ENCODE assay signal across 22 cellular contexts in the genomic region with DNA sequence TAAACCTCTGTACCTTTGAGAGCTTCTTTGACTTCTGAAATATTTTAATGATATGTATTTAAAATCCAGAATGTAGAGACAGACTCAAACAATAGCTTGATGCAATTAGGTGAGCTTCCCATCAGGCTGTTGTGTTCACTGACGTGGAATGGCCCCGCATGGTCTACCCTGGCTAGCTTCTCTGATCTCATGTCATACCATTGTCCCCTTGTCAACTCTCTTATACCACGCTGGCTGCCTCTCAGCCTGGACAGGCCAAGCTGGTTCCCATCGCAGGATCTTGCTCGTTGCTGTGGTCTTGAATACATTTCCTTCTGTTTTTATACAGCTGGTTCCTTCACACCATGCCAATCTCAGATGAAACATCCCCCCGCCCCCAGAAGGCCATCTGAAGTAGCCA.
"Had no signal": no experiment of that assay in that cellular context is flagged by ENCODE, and none has a peak within 500 bp of the region (broad histone marks: within the 10 kb centered on the region; RNA-seq: fewer than 3 reads in every experiment).

No MANE protein-coding gene starts in this region.

- H3K27me3 Mint-ChIP-seq: type B pancreatic cell had no signal

- H3K9me3 ChIP-seq: esophagus muscularis mucosa, gastrocnemius medialis, left ventricle myocardium inferior, lower lobe of right lung, pancreas, prostate gland, suprapubic skin, thyroid gland had no signal

- FAIRE-seq: keratinocyte, pancreas, small intestine, urothelium cell line had no signal

- H3K4me3 ChIP-seq: esophagus muscularis mucosa, gastrocnemius medialis, left ventricle myocardium inferior, lower lobe of right lung, pancreas, prostate gland, suprapubic skin, thyroid gland had no signal

- H3K36me3 ChIP-seq: esophagus muscularis mucosa, gastrocnemius medialis, left ventricle myocardium inferior, lower lobe of right lung, pancreas, prostate gland, suprapubic skin, thyroid gland had no signal

- DNase-seq: cortex of kidney; effector memory CD8-positive, alpha-beta T cell; gastrocnemius medialis; left cardiac atrium; left ventricle myocardium inferior; lower lobe of right lung; mesendoderm; naive thymus-derived CD8-positive, alpha-beta T cell; occipital lobe; pancreas; small intestine; stimulated activated CD4-positive, alpha-beta T cell treated with anti-CD3 and anti-CD28 coated beads, Interleukin-12 subunit alpha, Interleukin-12 subunit beta, amount 100 ng/mL, for 4 hours; stimulated activated naive CD4-positive, alpha-beta T cell; thyroid gland had no signal

- H3K4me1 ChIP-seq: esophagus muscularis mucosa, gastrocnemius medialis, left ventricle myocardium inferior, lower lobe of right lung, pancreas, prostate gland, suprapubic skin, thyroid gland had no signal

- H3K27ac ChIP-seq: epithelial cell of prostate, esophagus muscularis mucosa, gastrocnemius medialis, left ventricle myocardium inferior, lower lobe of right lung, pancreas, prostate gland, suprapubic skin, thyroid gland had no signal

- H3K9me3 Mint-ChIP-seq: effector memory CD8-positive, alpha-beta T cell; naive thymus-derived CD8-positive, alpha-beta T cell; type B pancreatic cell had no signal

- H3K27ac Mint-ChIP-seq: effector memory CD8-positive, alpha-beta T cell; type B pancreatic cell had no signal

- ATAC-seq: effector memory CD8-positive, alpha-beta T cell; gastrocnemius medialis; left cardiac atrium; lower lobe of right lung; naive thymus-derived CD8-positive, alpha-beta T cell; pancreas; sciatic nerve had no signal

- H3K36me3 Mint-ChIP-seq: naive thymus-derived CD8-positive, alpha-beta T cell; type B pancreatic cell had no signal

- H3K4me3 Mint-ChIP-seq: effector memory CD8-positive, alpha-beta T cell; naive thymus-derived CD8-positive, alpha-beta T cell; type B pancreatic cell had no signal

- H3K27me3 ChIP-seq: esophagus muscularis mucosa, gastrocnemius medialis, pancreas, suprapubic skin, thyroid gland had no signal
